Comparison of ENCODE assay signal across 16 cellular contexts in the genomic region with DNA sequence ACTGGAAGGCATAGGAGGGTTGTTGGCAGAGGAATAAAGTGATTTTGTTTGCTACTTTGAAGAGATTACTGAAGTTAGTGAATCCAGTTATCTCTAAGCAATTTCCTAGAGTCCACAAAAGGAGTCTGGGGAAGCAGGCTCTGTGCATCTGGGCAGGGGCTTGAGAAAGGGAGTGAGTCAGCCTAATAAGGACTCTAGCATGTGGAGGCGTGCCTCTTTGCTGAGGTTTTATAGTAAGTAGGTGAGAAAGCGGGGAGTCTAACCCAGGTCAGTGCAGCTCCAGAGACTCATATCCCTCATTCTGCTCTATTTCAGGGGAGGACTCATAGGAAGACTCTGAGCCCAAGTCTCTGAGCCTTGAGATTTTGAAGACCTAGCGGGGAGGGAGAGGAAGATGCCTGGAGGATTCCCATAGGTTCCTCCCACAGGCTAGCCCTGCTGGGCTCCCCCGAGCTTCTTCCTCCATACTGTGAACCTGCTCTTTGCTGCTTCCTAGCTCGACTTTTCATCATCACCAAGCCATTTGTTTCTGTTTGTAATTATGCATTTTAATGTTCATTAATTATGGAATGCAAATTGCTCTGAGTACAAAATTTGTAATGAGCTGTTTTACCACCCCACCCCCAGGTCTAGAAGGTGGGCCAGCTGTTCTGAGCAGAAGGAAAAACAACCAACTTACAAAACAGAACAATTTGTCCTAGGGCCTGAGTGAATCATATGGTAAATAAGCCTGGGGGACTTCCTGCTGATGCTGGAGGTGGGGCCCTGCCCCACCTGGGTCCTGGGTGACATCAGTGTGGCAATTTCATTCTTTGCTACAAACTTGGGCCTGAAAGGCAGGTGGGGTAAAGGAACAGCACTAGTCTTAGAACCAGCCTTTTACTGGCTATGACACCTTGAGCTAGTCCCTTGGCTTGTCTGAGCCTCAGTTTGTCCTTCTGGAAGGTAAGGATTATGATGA.
DNase-seq lines count a peak whose midpoint lies in the region; ATAC-seq lines count a peak whose summit lies in the region.
"Had no signal": no experiment of that assay in that cellular context is flagged by ENCODE, and none has a peak within 500 bp of the region (broad histone marks: within the 10 kb centered on the region; RNA-seq: fewer than 3 reads in every experiment).

No MANE protein-coding gene starts in this region.

- peak overlapping the region; percentile 97 for H3K27ac ChIP-seq in epithelial cell of prostate
- peak overlapping the region; percentile 32 for H3K27ac ChIP-seq in mesodermal cell (ENCODE audit: low read depth, low read length, severe bottlenecking)
- H3K27ac ChIP-seq: brain microvascular endothelial cell, ovary, tibial artery had no signal

- WGBS in mesodermal cell (ENCODE audit: insufficient coverage in 2 of 2), 2 experiments: no CpG with 5 or more reads among the region's 5 CpGs

- peak; percentile 72 for DNase-seq in DMS 273 (lab: John Stamatoyannopoulos, UW; ENCODE audit: unreplicated experiment)
- peak; percentile 15 for DNase-seq in NCI-H1694 (lab: John Stamatoyannopoulos, UW)
- DNase-seq in epithelial cell of prostate (ENCODE audit: low read depth, low spot score): peak; percentile 70
- no peak for DNase-seq in cerebellar nuclear complex (lab: John Stamatoyannopoulos, UW)
- DNase-seq in 8988T: no peak
- no peak for DNase-seq in NCI-H524 treated with DMSO at 0.1 percent for 48 hours (lab: John Stamatoyannopoulos, UW)
- DNase-seq: activated CD8-positive, alpha-beta T cell treated with anti-CD3 and anti-CD28 coated beads, Interleukin-2, amount 10 ng/mL, durations not matched to agents 7 days and 5 days; activated gamma-delta T cell; brain microvascular endothelial cell; NCI-H526; ovary; SHP77 treated with DMSO at 0.1 percent for 48 hours; stimulated activated CD4-positive, alpha-beta T cell treated with anti-CD3 and anti-CD28 coated beads, Interleukin-15, amount 100 ng/mL, for 24 hours; tibial artery had no signal

- H3K36me3 ChIP-seq in mesodermal cell (ENCODE audit: control insufficient read depth, insufficient read depth, low read length): no peaks in the 10 kb centered on the region
- H3K36me3 ChIP-seq: brain microvascular endothelial cell, ovary, tibial artery had no signal

- ATAC-seq in HG03039 (IDR thresholded peaks at IDR 0.05; ENCODE audit: unreplicated experiment): no peak
- ATAC-seq: activated CD8-positive, alpha-beta T cell treated with anti-CD3 and anti-CD28 coated beads, Interleukin-2, amount 10 ng/mL, durations not matched to agents 7 days and 5 days had no signal

- H3K4me1 ChIP-seq in mesodermal cell (ENCODE audit: control insufficient read depth, insufficient read depth, low read length, poor library complexity, severe bottlenecking): peaks cover 17% of the 10 kb centered on the region
- H3K4me1 ChIP-seq: tibial artery had no signal

- H3K9me3 ChIP-seq in mesodermal cell (ENCODE audit: control insufficient read depth, low read length): no peaks in the 10 kb centered on the region
- H3K9me3 ChIP-seq: ovary, tibial artery had no signal

- no peak overlapping the region for H3K4me3 ChIP-seq in mesodermal cell (ENCODE audit: extremely low read depth, insufficient read depth, low read length, poor library complexity, severe bottlenecking)
- H3K4me3 ChIP-seq: ovary, tibial artery had no signal

Comparison
In these comparisons a context has a peak if more than half of its experiments do, and no peak if none do; other contexts are left out.
1. DNase-seq: peak in DMS 273 (single experiment), NCI-H1694 (single experiment) and epithelial cell of prostate (single experiment); none in cerebellar nuclear complex (0 of 2), 8988T (single experiment) and NCI-H524 treated with DMSO at 0.1 percent for 48 hours (single experiment).